ENCODE assay signal across 8 cellular contexts in genomic region chr9:71249729-71250317, GRCh38.
A peak's percentile ranks its signal among the peaks of the same experiment; 100 is the strongest.
DNase-seq lines count a peak whose midpoint lies in the region; ATAC-seq and TF ChIP-seq lines count a peak whose summit lies in the region.

No MANE protein-coding gene starts in this region.

- no peak overlapping the region for H3K18ac ChIP-seq in trophoblast cell (ENCODE audit: low read length)

- no peak overlapping the region for H3K14ac ChIP-seq in trophoblast cell (ENCODE audit: low read length)

- H2BK12ac ChIP-seq in trophoblast cell (ENCODE audit: low read length), result no peak overlapping the region

- H3K4me3 ChIP-seq in LNCaP clone FGC (ENCODE audit: low read depth, low read length) (no peak overlapping the region), SU-DHL-6 (ENCODE audit: insufficient read depth, low read length, poor library complexity, severe bottlenecking) (no peak overlapping the region), foreskin fibroblast (ENCODE audit: low read depth in 1 of 2, low read length in 2 of 2) (no peak overlapping the region), trophoblast cell (ENCODE audit: low read depth, low read length) (no peak overlapping the region)

- no peaks in the 10 kb centered on the region for H3K79me2 ChIP-seq in SU-DHL-6 (ENCODE audit: insufficient read depth, low read length)
- no peaks in the 10 kb centered on the region for H3K79me2 ChIP-seq in trophoblast cell (ENCODE audit: control insufficient read depth, insufficient read depth, low read length, poor library complexity)

- ATAC-seq in GM21786 (IDR thresholded peaks at IDR 0.05; ENCODE audit: unreplicated experiment), result peak; percentile 90
- ATAC-seq in HG03521 (IDR thresholded peaks at IDR 0.05; ENCODE audit: unreplicated experiment), result no peak

- TF ChIP-seq CTCF in GM10248 (IDR thresholded peaks at IDR 0.05; ENCODE audit: control extremely low read depth, extremely low read depth, low read depth, missing control alignments) (peak; percentile 58), LNCaP clone FGC (IDR thresholded peaks at IDR 0.05; ENCODE audit: control insufficient read depth, extremely low read depth, insufficient read depth) (peak; percentile 90), SU-DHL-6 (IDR thresholded peaks at IDR 0.05; ENCODE audit: insufficient read depth, low read length, poor library complexity, severe bottlenecking) (peak; percentile 68), foreskin fibroblast (IDR thresholded peaks at IDR 0.05; ENCODE audit: low read depth, low read length) (peak; percentile 77)

- CTCF ChIA-PET in GM10248 (lab: Yijun Ruan, JAX), result interaction anchor here (0.8 to 3.3 kb wide), 11 partner anchors 9 to 610 kb away, joined by 3 to 24 read pairs (median 4); no protein-coding TSS in a partner anchor

- H3K27ac ChIP-seq in SU-DHL-6 (ENCODE audit: low read depth, low read length), result no peak overlapping the region
- H3K27ac ChIP-seq in trophoblast cell (ENCODE audit: low read depth, low read length), result no peak overlapping the region

- H3K79me1 ChIP-seq in trophoblast cell (ENCODE audit: low read length), result no peaks in the 10 kb centered on the region

- H3K9ac ChIP-seq in SU-DHL-6 (ENCODE audit: low read length), result no peak overlapping the region
- no peak overlapping the region for H3K9ac ChIP-seq in trophoblast cell (ENCODE audit: low read length)

- no peak overlapping the region for H4K12ac ChIP-seq in trophoblast cell (ENCODE audit: low read depth, low read length)

- H3K27me3 ChIP-seq in SU-DHL-6 (ENCODE audit: low read length) (no peaks in the 10 kb centered on the region), trophoblast cell (ENCODE audit: insufficient read depth, low read length) (no peaks in the 10 kb centered on the region)

- peak; percentile 23 for DNase-seq in GM10248 (ENCODE audit: extremely low spot score)
- peak; percentile 66 for DNase-seq in LNCaP clone FGC (ENCODE audit: low read depth)
- peak; percentile 44 to 80 for DNase-seq in foreskin fibroblast
- peak; percentile 6 to 76 for DNase-seq in trophoblast cell
- DNase-seq in occipital lobe (lab: John Stamatoyannopoulos, UW), result no peak

- no peak overlapping the region for H2BK120ac ChIP-seq in trophoblast cell (ENCODE audit: insufficient read depth, low read length, poor library complexity)

- H4K8ac ChIP-seq in trophoblast cell (ENCODE audit: low read depth, low read length), result no peak overlapping the region

- no peaks in the 10 kb centered on the region for H4K20me1 ChIP-seq in SU-DHL-6 (ENCODE audit: low read depth, low read length)

- POLR2A ChIA-PET in GM10248 (lab: Yijun Ruan, JAX), result no interaction called here

- H4K91ac ChIP-seq in trophoblast cell (ENCODE audit: low read depth, low read length), result no peak overlapping the region

- WGBS in trophoblast cell (ENCODE audit: extremely low coverage, insufficient coverage, insufficient read length), result no CpG with 5 or more reads among the region's 5 CpGs

- H3K4me2 ChIP-seq in SU-DHL-6 (ENCODE audit: low read depth, low read length, poor library complexity, severe bottlenecking) (no peak overlapping the region), trophoblast cell (ENCODE audit: low read length) (no peak overlapping the region)

- H3K23ac ChIP-seq in trophoblast cell (ENCODE audit: low read length), result no peak overlapping the region

- H2BK5ac ChIP-seq in trophoblast cell (ENCODE audit: low read depth, low read length, poor library complexity), result no peak overlapping the region

- H3K4ac ChIP-seq in trophoblast cell (ENCODE audit: low read depth, low read length), result no peak overlapping the region

- H3K9me3 ChIP-seq in SU-DHL-6 (ENCODE audit: insufficient read depth, low read length) (no peaks in the 10 kb centered on the region), trophoblast cell (ENCODE audit: insufficient read depth, low read depth, low read length) (no peaks in the 10 kb centered on the region)

- no peaks in the 10 kb centered on the region for H3K9me2 ChIP-seq in SU-DHL-6 (replicated peaks; ENCODE audit: insufficient read depth, low read length)

- H3K4me1 ChIP-seq in trophoblast cell (ENCODE audit: control insufficient read depth in 1 of 2, insufficient read depth in 2 of 2, low read length in 2 of 2), result no peaks in the 10 kb centered on the region

- no peak overlapping the region for H2AFZ ChIP-seq in SU-DHL-6 (ENCODE audit: low read depth, low read length, severe bottlenecking)
- no peak overlapping the region for H2AFZ ChIP-seq in trophoblast cell (ENCODE audit: insufficient read depth, low read length, poor library complexity)

- no peaks in the 10 kb centered on the region for H3K36me3 ChIP-seq in SU-DHL-6 (ENCODE audit: low read length)
- no peaks in the 10 kb centered on the region for H3K36me3 ChIP-seq in trophoblast cell (ENCODE audit: control insufficient read depth in 1 of 2, insufficient read depth in 2 of 2, low read length in 2 of 2)

- no peaks in the 10 kb centered on the region for H3F3A ChIP-seq in SU-DHL-6 (ENCODE audit: insufficient read depth)

- no peak overlapping the region for H2AK5ac ChIP-seq in trophoblast cell (ENCODE audit: low read length)
